11 cellular contexts compared by ENCODE assay signal in genomic region chr10:917416-917720, GRCh38. TPM values are rescaled to one million over a fixed set of nuclear protein-coding genes. Genes with fewer than 3 reads are reported as not detected.
DNase-seq lines count a peak whose midpoint lies in the region; ATAC-seq and TF ChIP-seq lines count a peak whose summit lies in the region.
"Had no signal": no experiment of that assay in that cellular context is flagged by ENCODE, and none has a peak within 500 bp of the region (broad histone marks: within the 10 kb centered on the region; RNA-seq: fewer than 3 reads in every experiment).

No MANE protein-coding gene starts in this region.

- H3K27me3 Mint-ChIP-seq in GM23338 (ENCODE audit: insufficient read depth, low read depth, poor library complexity): no peaks in the 10 kb centered on the region
- H3K27me3 Mint-ChIP-seq in memory B cell: no peaks in the 10 kb centered on the region

- H3K27me3 ChIP-seq in GM23338 (ENCODE audit: insufficient read depth) (no peaks in the 10 kb centered on the region), transverse colon (no peaks in the 10 kb centered on the region), dorsolateral prefrontal cortex (no peaks in the 10 kb centered on the region)
- H3K27me3 ChIP-seq: BLaER1 had no signal

- H3K27ac Mint-ChIP-seq in GM23338 (no peak overlapping the region), memory B cell (peak overlapping the region; percentile 35)

- no peak for ATAC-seq in GM23338
- ATAC-seq in memory B cell (ENCODE audit: low read depth): no peak
- no peak for ATAC-seq in GM21367 (IDR thresholded peaks at IDR 0.05; ENCODE audit: unreplicated experiment)
- ATAC-seq: HCT116 had no signal

- in situ Hi-C loops in transverse colon (cut with MboI; ENCODE audit: low pct_ligation_motif_present in 1 of 4, low pct_unique_long_range_greater_than_20kb in 1 of 4, low sequenced_read_pairs in 3 of 4): no loop called here

- peaks cover 58% of the 10 kb centered on the region for H4K20me1 ChIP-seq in GM23338 (replicated peaks; ENCODE audit: insufficient read depth)

- H3K27ac ChIP-seq in GM23338 (ENCODE audit: low read depth): peak overlapping the region; percentile 41; the same call in 1 of the 2 replicates
- peak overlapping the region; percentile 2 to 65 (median 48) for H3K27ac ChIP-seq in transverse colon
- no peak overlapping the region for H3K27ac ChIP-seq in dorsolateral prefrontal cortex
- H3K27ac ChIP-seq: BLaER1 had no signal

- H3K4me3 ChIP-seq in GM23338 (no peak overlapping the region), LNCaP clone FGC (ENCODE audit: low read depth, low read length) (peak overlapping the region; percentile 10; the same call in 1 of the 2 replicates), transverse colon (no peak overlapping the region), dorsolateral prefrontal cortex (no peak overlapping the region)
- H3K4me3 ChIP-seq: BLaER1 had no signal

- DNase-seq in GM23338 (ENCODE audit: low spot score) (no peak), LNCaP clone FGC (ENCODE audit: low read depth) (peak; percentile 92), memory B cell (ENCODE audit: low spot score in 2 of 2) (no peak), transverse colon (no peak), dorsolateral prefrontal cortex (no peak)
- DNase-seq in activated CD4-positive, alpha-beta T cell treated with anti-CD3 and anti-CD28 coated beads, Interleukin-2, amount 50 U/mL, for 48 hours: no peak
- DNase-seq: AML-193, DMS53 had no signal

- H3K79me2 ChIP-seq in GM23338 (replicated peaks; ENCODE audit: insufficient read depth): peaks cover 100% of the 10 kb centered on the region

- H3K4me1 ChIP-seq in GM23338 (ENCODE audit: insufficient read depth) (no peaks in the 10 kb centered on the region; the same call in 1 of the 2 replicates), transverse colon (peaks cover 5 to 54% (median 14%) of the 10 kb centered on the region in 4 donors)
- H3K4me1 ChIP-seq: BLaER1 had no signal

- H3K4me3 Mint-ChIP-seq in GM23338 (no peak overlapping the region), memory B cell (no peak overlapping the region)

- no peak for TF ChIP-seq POLR2A in transverse colon (IDR thresholded peaks at IDR 0.05)

- H3K9me3 Mint-ChIP-seq in GM23338 (no peaks in the 10 kb centered on the region), memory B cell (no peaks in the 10 kb centered on the region)

- no peaks in the 10 kb centered on the region for H3K9me3 ChIP-seq in transverse colon

- no peak overlapping the region for H3K4me2 ChIP-seq in GM23338
- H3K4me2 ChIP-seq: BLaER1 had no signal

- no peaks in the 10 kb centered on the region for H3F3A ChIP-seq in GM23338 (replicated peaks; ENCODE audit: low read depth)

- peaks cover 12% of the 10 kb centered on the region; the same call in 2 of the 3 replicates for H3K36me3 Mint-ChIP-seq in GM23338 (ENCODE audit: low read depth)
- H3K36me3 Mint-ChIP-seq in memory B cell: peaks cover 4% of the 10 kb centered on the region

- intact Hi-C loops in transverse colon (cut with DNase I; ENCODE audit: low total_unique reads) (no loop called here), dorsolateral prefrontal cortex (cut with DNase I) (no loop called here)

- no peaks in the 10 kb centered on the region for H3K9me2 ChIP-seq in GM23338 (ENCODE audit: insufficient read depth)

- TF ChIP-seq CTCF in GM23338 (conservative IDR thresholded peaks at IDR 0.05; ENCODE audit: low read depth in 2 of 2) (no peak), LNCaP clone FGC (IDR thresholded peaks at IDR 0.05; ENCODE audit: control insufficient read depth, extremely low read depth, insufficient read depth) (no peak), transverse colon (IDR thresholded peaks at IDR 0.05) (no peak), dorsolateral prefrontal cortex (IDR thresholded peaks at IDR 0.05 in 54 of 56, conservative IDR thresholded peaks at IDR 0.05 in 2 of 56; ENCODE audit: low read depth in 1 of 56, partially characterized antibody in 56 of 56) (no peak)

- no peak for TF ChIP-seq EP300 in transverse colon (IDR thresholded peaks at IDR 0.05; ENCODE audit: low read depth)

- no peak overlapping the region for H2AFZ ChIP-seq in GM23338

- 54 to 74% methylated on average over 3 of the region's 3 CpGs for WGBS in transverse colon (ENCODE audit: low coverage in 1 of 2), 2 donors

- no peaks in the 10 kb centered on the region; the same call in 2 of the 3 replicates for H3K4me1 Mint-ChIP-seq in GM23338
- H3K4me1 Mint-ChIP-seq in memory B cell: peaks cover 14% of the 10 kb centered on the region

- no peaks in the 10 kb centered on the region for H3K36me3 ChIP-seq in GM23338 (ENCODE audit: insufficient read depth)
- no peaks in the 10 kb centered on the region for H3K36me3 ChIP-seq in transverse colon

TF ChIP-seq in GM23338, 12 proteins besides CTCF, POLR2A, EP300 and RAD21 (continues in another document):
- no peak for TF ChIP-seq EZH2phosphoT487 (IDR thresholded peaks at IDR 0.05; ENCODE audit: unreplicated experiment)
- no peak for TF ChIP-seq ZNF462 (CRISPR knock-in tag; IDR thresholded peaks at IDR 0.05)
- TF ChIP-seq ZNF114 (CRISPR knock-in tag; IDR thresholded peaks at IDR 0.05): no peak
- no peak for TF ChIP-seq ETS1 (IDR thresholded peaks at IDR 0.05)
- no peak for TF ChIP-seq POLR2AphosphoS5 (IDR thresholded peaks at IDR 0.05; ENCODE audit: low read depth)

RNA-seq across cellular contexts. Expression of gene LARP4B, which starts 14.1 kb away (rescaled TPM):
- total RNA-seq in GM23338 (2014; rRNA removed; shearing (Covaris generic)): 52.3 and 59.6 TPM in 2 replicates
- 14.6 and 18.3 TPM in 2 replicates for polyA plus RNA-seq in GM23338 (2016; fragmentation: Nextera tagmentation; extraction: Ambion mirVana)
- 100 to 1,000 TPM in 1 of 4 donors, 10 to 100 TPM in 3; 89.2 to 148 (median 96.4) TPM for total RNA-seq in transverse colon
- 10 to 100 TPM; 62.8 to 97.1 (median 83.4) TPM for total RNA-seq in dorsolateral prefrontal cortex

Comparison
In these comparisons a context has a peak if more than half of its experiments do, and no peak if none do; other contexts are left out.
1. H3K27ac ChIP-seq: peak in GM23338 (single experiment) and transverse colon (4 of 4); none in dorsolateral prefrontal cortex (0 of 59).